In genomic region chrX:68918202-68918601, GRCh38 we compare ENCODE assay signal across 15 cellular contexts.
"Had no signal": no experiment of that assay in that cellular context is flagged by ENCODE, and none has a peak within 500 bp of the region (broad histone marks: within the 10 kb centered on the region; RNA-seq: fewer than 3 reads in every experiment).

No MANE protein-coding gene starts in this region.

- H3K9me3 ChIP-seq: right lobe of liver, tibial artery, vagina had no signal

- H3K4me1 ChIP-seq: right lobe of liver, tibial artery, vagina had no signal

- H3K4me3 ChIP-seq: lung, right lobe of liver, tibial artery, vagina had no signal

- ATAC-seq: activated T-helper 17 cell treated with anti-CD3 and anti-CD28 coated beads, Interleukin-2, amount 50 U/mL, for 72 hours; effector memory CD8-positive, alpha-beta T cell; right lobe of liver; stimulated activated effector memory CD8-positive, alpha-beta T cell treated with anti-CD3 and anti-CD28 coated beads, Interleukin-12 subunit alpha, Interleukin-12 subunit beta, amount 100 ng/mL, for 72 hours had no signal

- H3K36me3 ChIP-seq: right lobe of liver, tibial artery, vagina had no signal

- H3K27me3 ChIP-seq: right lobe of liver, tibial artery, vagina had no signal

- H3K27ac ChIP-seq: epithelial cell of prostate, right lobe of liver, tibial artery, vagina had no signal

- DNase-seq: activated CD4-positive, alpha-beta T cell treated with anti-CD3 and anti-CD28 coated beads, Interleukin-2, amount 10 ng/mL, durations not matched to agents 7 days and 5 days; activated CD4-positive, CD25-positive, alpha-beta regulatory T cell; activated CD8-positive, alpha-beta memory T cell treated with anti-CD3 and anti-CD28 coated beads for 24 hours; activated naive CD4-positive, alpha-beta T cell treated with anti-CD3 and anti-CD28 coated beads for 36 hours; activated T-cell treated with anti-CD3 and anti-CD28 coated beads for 4 hours; effector memory CD8-positive, alpha-beta T cell; hypothalamus; naive B cell; right lobe of liver; tibial artery had no signal
